In the genomic region with DNA sequence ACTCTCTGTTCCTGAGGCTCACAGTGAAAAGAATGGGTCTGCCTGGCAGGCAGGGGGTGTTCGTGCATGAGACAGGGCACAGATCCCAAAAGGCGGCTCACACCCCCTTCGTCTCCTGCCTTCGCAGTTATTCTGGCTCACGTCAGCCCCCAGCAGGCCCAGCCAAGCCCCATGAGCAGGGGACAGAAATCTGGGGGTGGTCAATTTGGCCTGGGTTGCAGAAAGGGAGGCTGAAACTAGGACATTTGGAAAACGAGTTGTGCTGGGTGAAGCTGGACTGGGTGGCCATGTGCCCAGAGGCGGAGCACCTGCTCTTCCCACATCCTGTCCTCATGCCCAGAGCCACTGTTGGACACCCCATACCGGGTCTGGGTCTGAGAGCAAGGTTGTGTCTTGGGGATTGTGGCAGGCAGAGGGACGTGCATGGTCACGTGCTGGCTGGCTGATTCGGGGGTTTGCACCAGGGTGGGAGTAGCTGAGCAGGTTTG, we compare ENCODE assay signal across 10 cellular contexts.
DNase-seq lines count a peak whose midpoint lies in the region; TF ChIP-seq lines count a peak whose summit lies in the region.
"Had no signal": no experiment of that assay in that cellular context is flagged by ENCODE, and none has a peak within 500 bp of the region (broad histone marks: within the 10 kb centered on the region; RNA-seq: fewer than 3 reads in every experiment).

No MANE protein-coding gene starts in this region.

- H3K36me3 ChIP-seq in breast epithelium (peaks cover 6% of the 10 kb centered on the region), subcutaneous abdominal adipose tissue (ENCODE audit: control insufficient read depth in 5 of 5, insufficient read depth in 5 of 5, low read length in 5 of 5) (peaks cover 3 to 66% (median 43%) of the 10 kb centered on the region in 5 donors)

- peak overlapping the region; percentile 4 to 32 for H3K27ac ChIP-seq in breast epithelium
- H3K27ac ChIP-seq in subcutaneous abdominal adipose tissue (ENCODE audit: low read depth, low read length), result peak overlapping the region; percentile 17

- TF ChIP-seq POLR2A in breast epithelium (IDR thresholded peaks at IDR 0.05), result no peak

- H3K9me3 ChIP-seq in breast epithelium (no peaks in the 10 kb centered on the region), subcutaneous abdominal adipose tissue (ENCODE audit: control insufficient read depth in 5 of 5, low read length in 5 of 5) (no peaks in the 10 kb centered on the region)
- H3K9me3 ChIP-seq: vagina had no signal

- H3K9ac ChIP-seq in subcutaneous abdominal adipose tissue (ENCODE audit: low read length in 5 of 5), result no peak overlapping the region

- H3K4me1 ChIP-seq in breast epithelium (peaks cover 0 to 6% of the 10 kb centered on the region in 2 donors), subcutaneous abdominal adipose tissue (ENCODE audit: control insufficient read depth in 5 of 5, insufficient read depth in 5 of 5, low read length in 5 of 5) (peaks cover 0 to 37% (median 25%) of the 10 kb centered on the region in 5 donors)

- H3K4me3 ChIP-seq in breast epithelium, result no peak overlapping the region
- no peak overlapping the region for H3K4me3 ChIP-seq in subcutaneous abdominal adipose tissue (ENCODE audit: low read depth in 1 of 5, low read length in 5 of 5)
- H3K4me3 ChIP-seq: vagina had no signal

- intact Hi-C loops in breast epithelium (cut with DNase I; ENCODE audit: low total_unique reads), result no loop called here

- no peak for TF ChIP-seq CTCF in breast epithelium (IDR thresholded peaks at IDR 0.05)

- in situ Hi-C loops in ACHN (cut with HindIII; ENCODE audit: low pct_ligation_motif_present, low pct_unique_long_range_greater_than_20kb, low sequenced_read_pairs), result loop anchor here (25.0 kb wide), 2 partner anchors 148 to 298 kb away; a partner anchor contains a TSS

- DNase-seq in LHCN-M2 (ENCODE audit: low read depth), result peak; percentile 76
- DNase-seq in breast epithelium (ENCODE audit: low spot score in 2 of 2), result no peak
- peak; percentile 87 for DNase-seq in medulla oblongata (ENCODE audit: extremely low spot score)
- DNase-seq in NCI-H1092 (lab: John Stamatoyannopoulos, UW), result no peak
- no peak for DNase-seq in ACHN
- no peak for DNase-seq in DMS 273 treated with DMSO at 0.1 percent for 48 hours (lab: John Stamatoyannopoulos, UW)
- DNase-seq: erythroblast, NCI-H1417 had no signal

- H3K27me3 ChIP-seq in breast epithelium (no peaks in the 10 kb centered on the region), subcutaneous abdominal adipose tissue (ENCODE audit: control insufficient read depth in 5 of 5, insufficient read depth in 4 of 5, low read length in 5 of 5) (no peaks in the 10 kb centered on the region)
- H3K27me3 ChIP-seq: vagina had no signal

Comparison
In these comparisons a context has a peak if more than half of its experiments do, and no peak if none do; other contexts are left out.
1. DNase-seq: peak in LHCN-M2 (single experiment) and medulla oblongata (single experiment); none in breast epithelium (0 of 2), NCI-H1092 (single experiment), ACHN (single experiment) and DMS 273 treated with DMSO at 0.1 percent for 48 hours (single experiment).